25 cellular contexts compared by ENCODE assay signal in the genomic region with DNA sequence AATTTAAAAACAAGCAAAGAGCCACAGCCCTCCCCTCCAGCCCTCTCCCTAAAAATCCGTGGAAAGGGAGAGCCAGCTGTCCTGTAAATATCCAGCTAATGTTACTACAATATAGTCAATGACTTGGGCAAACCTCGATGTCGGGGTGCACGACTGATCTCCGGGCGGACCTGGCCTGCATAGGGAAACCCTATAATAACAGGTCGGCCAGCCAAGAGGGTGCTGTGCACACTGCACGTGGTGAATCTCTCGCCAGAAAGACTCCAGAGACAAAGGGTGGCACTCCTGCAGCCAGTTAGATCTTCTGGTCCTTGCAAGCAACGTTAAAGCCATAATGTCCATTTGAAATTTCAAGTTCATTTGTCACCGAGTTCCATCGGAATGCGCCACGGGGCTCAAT.
"Had no signal": no experiment of that assay in that cellular context is flagged by ENCODE, and none has a peak within 500 bp of the region (broad histone marks: within the 10 kb centered on the region; RNA-seq: fewer than 3 reads in every experiment).

No MANE protein-coding gene starts in this region.

- ATAC-seq: natural killer cell; psoas muscle; right cardiac atrium; right lobe of liver; stimulated activated effector memory CD8-positive, alpha-beta T cell treated with anti-CD3 and anti-CD28 coated beads, Interleukin-12 subunit alpha, Interleukin-12 subunit beta, amount 100 ng/mL, for 72 hours; stimulated activated naive B cell treated with anti-CD40 and anti-IgM and Interleukin-4, amounts not matched to agents 10 μg/mL and 1 μg/mL and 100 μg/mL, for 72 hours had no signal

- H3K9ac ChIP-seq: neural progenitor cell, parathyroid adenoma had no signal

- H3K4me1 ChIP-seq: neural progenitor cell, parathyroid adenoma, psoas muscle, right lobe of liver, stomach, thyroid gland, tibial nerve, upper lobe of left lung, vagina had no signal

- H3K27ac ChIP-seq: neural progenitor cell, neutrophil, parathyroid adenoma, psoas muscle, right lobe of liver, sigmoid colon, stomach, thoracic aorta, thyroid gland, tibial nerve, upper lobe of left lung, vagina had no signal

- H3K4me2 ChIP-seq: neural progenitor cell had no signal

- H3K9me3 ChIP-seq: neutrophil, psoas muscle, right lobe of liver, sigmoid colon, thoracic aorta, thyroid gland, upper lobe of left lung, vagina had no signal

- H3K79me2 ChIP-seq: parathyroid adenoma had no signal

- H3K36me3 ChIP-seq: neural progenitor cell, neutrophil, right lobe of liver, sigmoid colon, stomach, thoracic aorta, thyroid gland, tibial nerve, upper lobe of left lung, vagina had no signal

- H3K27me3 ChIP-seq: neural progenitor cell, neutrophil, right lobe of liver, sigmoid colon, stomach, thyroid gland, tibial nerve, upper lobe of left lung, vagina had no signal

- DNase-seq: natural killer cell; nucleus accumbens; posterior cingulate gyrus; psoas muscle; right lobe of liver; sigmoid colon; small intestine; stimulated activated CD4-positive, alpha-beta T cell treated with anti-CD3 and anti-CD28 coated beads, Interleukin-15, amount 100 ng/mL, for 24 hours; stimulated activated CD4-positive, alpha-beta T cell treated with anti-CD3 and anti-CD28 coated beads, Interleukin-2, amount 100 ng/mL, for 24 hours; stimulated activated CD4-positive, alpha-beta T cell treated with anti-CD3 and anti-CD28 coated beads, Interleukin-2, amount 100 ng/mL, for 48 hours; stimulated activated CD4-positive, alpha-beta T cell treated with anti-CD3 and anti-CD28 coated beads, Interleukin-4, amount 100 ng/mL, for 24 hours; stimulated activated naive B cell treated with anti-CD40 and anti-IgM and Interleukin-4, amounts not matched to agents 10 μg/mL and 1 μg/mL and 100 μg/mL, for 72 hours; stimulated activated naive CD4-positive, alpha-beta T cell treated with Interleukin-2 at 50 U/mL for 16 hours; stomach; thyroid gland; trophoblast cell had no signal

- H2AFZ ChIP-seq: neural progenitor cell, parathyroid adenoma had no signal

- H3K4me3 ChIP-seq: neural progenitor cell, psoas muscle, right lobe of liver, sigmoid colon, stomach, thoracic aorta, thyroid gland, tibial nerve, upper lobe of left lung, vagina had no signal
